8 cellular contexts compared by ENCODE assay signal in genomic region chr4:165112258-165113156, GRCh38. TPM values are rescaled to one million over a fixed set of nuclear protein-coding genes. Genes with fewer than 3 reads are reported as not detected.
DNase-seq lines count a peak whose midpoint lies in the region; ATAC-seq and TF ChIP-seq lines count a peak whose summit lies in the region.

Gene TMEM192 (minus strand): TSS chr4:165112860. CDS start chr4:165112773, 87 bp downstream.

- TF ChIP-seq CTCF in AG04449 (IDR thresholded peaks at IDR 0.05; ENCODE audit: insufficient read depth, low read length, missing control alignments) (peak; percentile 55), WTC11 (IDR thresholded peaks at IDR 0.05) (no peak), cardiac fibroblast (IDR thresholded peaks at IDR 0.05; ENCODE audit: low read depth, low read length) (peak; percentile 23)

- H3K4me3 Mint-ChIP-seq in WTC11: peak within 1 kb of the TSS; percentile 80

- POLR2A ChIA-PET in AG04449 (lab: Yijun Ruan, JAX) (interaction anchor here (0.6 to 0.9 kb wide), 2 partner anchors 172 to 354 kb away, joined by 3 read pairs; no protein-coding TSS in a partner anchor), WTC11 (lab: Charles Lee) (interaction anchor here (0.6 to 1.1 kb wide), 5 partner anchors 8 to 246 kb away, joined by 3 to 6 read pairs (median 3); partner anchors contain the start of gene MSMO1)

- no peaks in the 10 kb centered on the region for H3K9me3 Mint-ChIP-seq in WTC11

- ATAC-seq in GM18868 (IDR thresholded peaks at IDR 0.05; ENCODE audit: unreplicated experiment) (peak; percentile 95), HG03108 (IDR thresholded peaks at IDR 0.05; ENCODE audit: unreplicated experiment) (peak; percentile 97), WTC11 (peak; percentile 98)

- peak within 1 kb of the TSS; percentile 82 for H3K27ac Mint-ChIP-seq in WTC11

- H3K4me1 Mint-ChIP-seq in WTC11: peaks cover 15% of the 10 kb centered on the region

- peaks cover 3% of the 10 kb centered on the region; the same call in 1 of the 2 replicates for H3K27me3 Mint-ChIP-seq in WTC11 (ENCODE audit: low read depth)

- CTCF ChIA-PET in AG04449 (lab: Yijun Ruan, JAX): interaction anchor here (0.8 to 3.1 kb wide), 17 partner anchors 9 to 360 kb away, joined by 3 to 20 read pairs (median 7); no protein-coding TSS in a partner anchor
- CTCF ChIA-PET in WTC11 (lab: Charles Lee): interaction anchor here (0.5 to 2.4 kb wide), 35 partner anchors 9 to 965 kb away, joined by 3 to 33 read pairs (median 5); partner anchors contain the start of genes MSMO1, TRIM61 and TRIM75

- H3K4me3 ChIP-seq in AG04449 (ENCODE audit: low read depth, low read length) (peak within 1 kb of the TSS; percentile 89), cardiac fibroblast (replicated peaks in 1 of 2; ENCODE audit: low read depth in 2 of 2, low read length in 2 of 2) (peak within 1 kb of the TSS; percentile 87 to 95)

- peaks cover 3% of the 10 kb centered on the region; the same call in 1 of the 2 replicates for H3K36me3 Mint-ChIP-seq in WTC11

- no peak for DNase-seq in AG04449 (ENCODE audit: low read depth, low spot score)
- DNase-seq in NCI-H2171 treated with DMSO at 0.1 percent for 48 hours (lab: John Stamatoyannopoulos, UW): peak; percentile 88
- DNase-seq in WTC11 (ENCODE audit: low spot score): peak; percentile 93
- peak; percentile 92 to 95 for DNase-seq in cardiac fibroblast (ENCODE audit: low read depth in 2 of 2)
- peak; percentile 98 for DNase-seq in iPS-NIHi7 (ENCODE audit: extremely low spot score)
- DNase-seq in smooth muscle cell of the brain vasculature (ENCODE audit: low read depth, low spot score): peak; percentile 75

TF ChIP-seq in WTC11, 78 proteins besides CTCF, POLR2A, EP300 and RAD21 (continues in another document):
- TF ChIP-seq, protein P1, sequence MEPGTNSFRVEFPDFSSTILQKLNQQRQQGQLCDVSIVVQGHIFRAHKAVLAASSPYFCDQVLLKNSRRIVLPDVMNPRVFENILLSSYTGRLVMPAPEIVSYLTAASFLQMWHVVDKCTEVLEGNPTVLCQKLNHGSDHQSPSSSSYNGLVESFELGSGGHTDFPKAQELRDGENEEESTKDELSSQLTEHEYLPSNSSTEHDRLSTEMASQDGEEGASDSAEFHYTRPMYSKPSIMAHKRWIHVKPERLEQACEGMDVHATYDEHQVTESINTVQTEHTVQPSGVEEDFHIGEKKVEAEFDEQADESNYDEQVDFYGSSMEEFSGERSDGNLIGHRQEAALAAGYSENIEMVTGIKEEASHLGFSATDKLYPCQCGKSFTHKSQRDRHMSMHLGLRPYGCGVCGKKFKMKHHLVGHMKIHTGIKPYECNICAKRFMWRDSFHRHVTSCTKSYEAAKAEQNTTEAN (CRISPR knock-in tag; IDR thresholded peaks at IDR 0.05): 0 out of 2 replicates have a peak, but pooled peaks have one; percentile 3
- no peak for TF ChIP-seq RORB (CRISPR knock-in tag; IDR thresholded peaks at IDR 0.05)
- no peak for TF ChIP-seq ZNF396 (CRISPR knock-in tag; IDR thresholded peaks at IDR 0.05; ENCODE audit: borderline replicate concordance)
- no peak for TF ChIP-seq PRRX2 (CRISPR knock-in tag; IDR thresholded peaks at IDR 0.05)
- no peak for TF ChIP-seq RELA (CRISPR knock-in tag; IDR thresholded peaks at IDR 0.05; ENCODE audit: borderline replicate concordance)
- TF ChIP-seq, protein P2, sequence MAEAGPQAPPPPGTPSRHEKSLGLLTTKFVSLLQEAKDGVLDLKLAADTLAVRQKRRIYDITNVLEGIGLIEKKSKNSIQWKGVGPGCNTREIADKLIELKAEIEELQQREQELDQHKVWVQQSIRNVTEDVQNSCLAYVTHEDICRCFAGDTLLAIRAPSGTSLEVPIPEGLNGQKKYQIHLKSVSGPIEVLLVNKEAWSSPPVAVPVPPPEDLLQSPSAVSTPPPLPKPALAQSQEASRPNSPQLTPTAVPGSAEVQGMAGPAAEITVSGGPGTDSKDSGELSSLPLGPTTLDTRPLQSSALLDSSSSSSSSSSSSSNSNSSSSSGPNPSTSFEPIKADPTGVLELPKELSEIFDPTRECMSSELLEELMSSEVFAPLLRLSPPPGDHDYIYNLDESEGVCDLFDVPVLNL (CRISPR knock-in tag; IDR thresholded peaks at IDR 0.05; ENCODE audit: borderline replicate concordance, low read depth): no peak
- no peak for TF ChIP-seq CDX4 (CRISPR knock-in tag; IDR thresholded peaks at IDR 0.05; ENCODE audit: borderline replicate concordance)
- no peak for TF ChIP-seq NFATC4 (CRISPR knock-in tag; IDR thresholded peaks at IDR 0.05)
- TF ChIP-seq OVOL2 (CRISPR knock-in tag; IDR thresholded peaks at IDR 0.05; ENCODE audit: borderline replicate concordance): no peak
- TF ChIP-seq, protein P3, sequence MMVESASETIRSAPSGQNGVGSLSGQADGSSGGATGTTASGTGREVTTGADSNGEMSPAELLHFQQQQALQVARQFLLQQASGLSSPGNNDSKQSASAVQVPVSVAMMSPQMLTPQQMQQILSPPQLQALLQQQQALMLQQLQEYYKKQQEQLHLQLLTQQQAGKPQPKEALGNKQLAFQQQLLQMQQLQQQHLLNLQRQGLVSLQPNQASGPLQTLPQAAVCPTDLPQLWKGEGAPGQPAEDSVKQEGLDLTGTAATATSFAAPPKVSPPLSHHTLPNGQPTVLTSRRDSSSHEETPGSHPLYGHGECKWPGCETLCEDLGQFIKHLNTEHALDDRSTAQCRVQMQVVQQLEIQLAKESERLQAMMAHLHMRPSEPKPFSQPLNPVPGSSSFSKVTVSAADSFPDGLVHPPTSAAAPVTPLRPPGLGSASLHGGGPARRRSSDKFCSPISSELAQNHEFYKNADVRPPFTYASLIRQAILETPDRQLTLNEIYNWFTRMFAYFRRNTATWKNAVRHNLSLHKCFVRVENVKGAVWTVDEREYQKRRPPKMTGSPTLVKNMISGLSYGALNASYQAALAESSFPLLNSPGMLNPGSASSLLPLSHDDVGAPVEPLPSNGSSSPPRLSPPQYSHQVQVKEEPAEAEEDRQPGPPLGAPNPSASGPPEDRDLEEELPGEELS (CRISPR knock-in tag; IDR thresholded peaks at IDR 0.05): no peak
- TF ChIP-seq, protein P4, sequence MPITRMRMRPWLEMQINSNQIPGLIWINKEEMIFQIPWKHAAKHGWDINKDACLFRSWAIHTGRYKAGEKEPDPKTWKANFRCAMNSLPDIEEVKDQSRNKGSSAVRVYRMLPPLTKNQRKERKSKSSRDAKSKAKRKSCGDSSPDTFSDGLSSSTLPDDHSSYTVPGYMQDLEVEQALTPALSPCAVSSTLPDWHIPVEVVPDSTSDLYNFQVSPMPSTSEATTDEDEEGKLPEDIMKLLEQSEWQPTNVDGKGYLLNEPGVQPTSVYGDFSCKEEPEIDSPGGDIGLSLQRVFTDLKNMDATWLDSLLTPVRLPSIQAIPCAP (CRISPR knock-in tag; IDR thresholded peaks at IDR 0.05): no peak
- TF ChIP-seq HMGA2 (CRISPR knock-in tag; IDR thresholded peaks at IDR 0.05): no peak
- 0 out of 2 replicates have a peak, but pooled peaks have one; percentile 21 for TF ChIP-seq SMAD3 (CRISPR knock-in tag; IDR thresholded peaks at IDR 0.05; ENCODE audit: borderline replicate concordance)
- no peak for TF ChIP-seq GRHL2 (CRISPR knock-in tag; IDR thresholded peaks at IDR 0.05; ENCODE audit: insufficient replicate concordance, severe bottlenecking)
- TF ChIP-seq SMAD4 (CRISPR knock-in tag; IDR thresholded peaks at IDR 0.05): no peak
- TF ChIP-seq CBFB (CRISPR knock-in tag; IDR thresholded peaks at IDR 0.05; ENCODE audit: low read depth): peak; percentile 60; the same call in 1 of the 2 replicates
- no peak for TF ChIP-seq ZNF219 (CRISPR knock-in tag; IDR thresholded peaks at IDR 0.05; ENCODE audit: borderline replicate concordance)
- TF ChIP-seq, protein P5, sequence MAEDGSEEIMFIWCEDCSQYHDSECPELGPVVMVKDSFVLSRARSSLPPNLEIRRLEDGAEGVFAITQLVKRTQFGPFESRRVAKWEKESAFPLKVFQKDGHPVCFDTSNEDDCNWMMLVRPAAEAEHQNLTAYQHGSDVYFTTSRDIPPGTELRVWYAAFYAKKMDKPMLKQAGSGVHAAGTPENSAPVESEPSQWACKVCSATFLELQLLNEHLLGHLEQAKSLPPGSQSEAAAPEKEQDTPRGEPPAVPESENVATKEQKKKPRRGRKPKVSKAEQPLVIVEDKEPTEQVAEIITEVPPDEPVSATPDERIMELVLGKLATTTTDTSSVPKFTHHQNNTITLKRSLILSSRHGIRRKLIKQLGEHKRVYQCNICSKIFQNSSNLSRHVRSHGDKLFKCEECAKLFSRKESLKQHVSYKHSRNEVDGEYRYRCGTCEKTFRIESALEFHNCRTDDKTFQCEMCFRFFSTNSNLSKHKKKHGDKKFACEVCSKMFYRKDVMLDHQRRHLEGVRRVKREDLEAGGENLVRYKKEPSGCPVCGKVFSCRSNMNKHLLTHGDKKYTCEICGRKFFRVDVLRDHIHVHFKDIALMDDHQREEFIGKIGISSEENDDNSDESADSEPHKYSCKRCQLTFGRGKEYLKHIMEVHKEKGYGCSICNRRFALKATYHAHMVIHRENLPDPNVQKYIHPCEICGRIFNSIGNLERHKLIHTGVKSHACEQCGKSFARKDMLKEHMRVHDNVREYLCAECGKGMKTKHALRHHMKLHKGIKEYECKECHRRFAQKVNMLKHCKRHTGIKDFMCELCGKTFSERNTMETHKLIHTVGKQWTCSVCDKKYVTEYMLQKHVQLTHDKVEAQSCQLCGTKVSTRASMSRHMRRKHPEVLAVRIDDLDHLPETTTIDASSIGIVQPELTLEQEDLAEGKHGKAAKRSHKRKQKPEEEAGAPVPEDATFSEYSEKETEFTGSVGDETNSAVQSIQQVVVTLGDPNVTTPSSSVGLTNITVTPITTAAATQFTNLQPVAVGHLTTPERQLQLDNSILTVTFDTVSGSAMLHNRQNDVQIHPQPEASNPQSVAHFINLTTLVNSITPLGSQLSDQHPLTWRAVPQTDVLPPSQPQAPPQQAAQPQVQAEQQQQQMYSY (CRISPR knock-in tag; IDR thresholded peaks at IDR 0.05): no peak
- no peak for TF ChIP-seq CREM (CRISPR knock-in tag; IDR thresholded peaks at IDR 0.05)
- no peak for TF ChIP-seq ZNF232 (CRISPR knock-in tag; IDR thresholded peaks at IDR 0.05)

RNA-seq across cellular contexts. Expression of gene TMEM192, which starts in this region (rescaled TPM):
- 10.5 to 11.2 TPM (median 11.0 TPM) in 3 replicates for total RNA-seq in WTC11 (2021)
